In the genomic region with DNA sequence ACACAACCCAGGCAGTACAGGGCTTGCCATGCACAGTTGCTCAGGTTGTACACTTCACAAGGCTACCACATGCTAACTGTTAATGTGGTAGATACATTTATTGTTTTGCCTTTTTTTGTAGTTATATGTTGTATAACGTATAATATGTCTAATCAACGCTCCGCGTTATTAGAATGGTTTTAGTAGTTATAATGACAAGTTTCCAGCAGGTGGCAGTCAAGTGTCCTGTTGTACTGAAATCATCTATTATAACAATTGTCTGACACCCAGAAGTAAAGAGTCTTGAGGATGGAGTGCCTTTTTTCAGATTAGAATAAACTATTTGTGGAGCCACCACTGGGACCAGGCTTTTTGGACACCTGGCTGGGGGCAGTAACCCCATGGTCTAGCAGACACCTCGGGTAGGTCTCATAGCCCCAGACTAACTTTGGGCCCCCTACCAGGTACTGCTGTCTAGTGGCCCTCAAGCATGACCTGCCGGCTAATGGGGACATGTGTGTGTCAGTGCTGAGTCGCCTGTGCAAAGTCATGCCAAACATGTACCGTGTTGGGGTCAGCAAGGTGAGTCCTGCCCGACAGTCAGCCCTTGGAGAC, we compare ENCODE assay signal across 8 cellular contexts. TPM values are rescaled to one million over a fixed set of nuclear protein-coding genes. Genes with fewer than 3 reads are reported as not detected.
DNase-seq lines count a peak whose midpoint lies in the region; ATAC-seq, FAIRE-seq and TF ChIP-seq lines count a peak whose summit lies in the region.

No MANE protein-coding gene starts in this region.

- no peaks in the 10 kb centered on the region for H3K9me3 Mint-ChIP-seq in activated naive CD4-positive, alpha-beta T cell treated with anti-CD3 and anti-CD28 coated beads, Interleukin-2, amount 50 U/mL, for 72 hours

- peak; percentile 22 for DNase-seq in COLO668 (lab: John Stamatoyannopoulos, UW; ENCODE audit: unreplicated experiment)
- DNase-seq in GM20000 (ENCODE audit: low spot score) = peak; percentile 79
- DNase-seq in NCI-H82 (lab: John Stamatoyannopoulos, UW) = peak; percentile 84
- peak in 1 of 2 donors; percentile 59 for DNase-seq in activated naive CD4-positive, alpha-beta T cell treated with anti-CD3 and anti-CD28 coated beads, Interleukin-2, amount 50 U/mL, for 72 hours (ENCODE audit: low spot score in 2 of 2)
- no peak for DNase-seq in left cardiac atrium
- peak; percentile 69 for DNase-seq in small intestine
- no peak for DNase-seq in ureter (ENCODE audit: low spot score)

- peak; percentile 25 for TF ChIP-seq CTCF in GM20000 (IDR thresholded peaks at IDR 0.05; ENCODE audit: extremely low read depth, missing control alignments)

- 22 to 32% (median 24%) methylated on average over 9 of the region's 9 CpGs for WGBS in small intestine, 3 donors

- peak; percentile 36 to 50 for ATAC-seq in activated naive CD4-positive, alpha-beta T cell treated with anti-CD3 and anti-CD28 coated beads, Interleukin-2, amount 50 U/mL, for 72 hours
- ATAC-seq in left cardiac atrium (peak; percentile 19 to 20), GM21515 (IDR thresholded peaks at IDR 0.05; ENCODE audit: unreplicated experiment) (no peak)

- H3K36me3 Mint-ChIP-seq in activated naive CD4-positive, alpha-beta T cell treated with anti-CD3 and anti-CD28 coated beads, Interleukin-2, amount 50 U/mL, for 72 hours = no peaks in the 10 kb centered on the region

- no peaks in the 10 kb centered on the region for H3K27me3 ChIP-seq in small intestine (ENCODE audit: control insufficient read depth in 2 of 2, insufficient read depth in 2 of 2, low read length in 2 of 2)

- no peaks in the 10 kb centered on the region for H3K4me1 ChIP-seq in small intestine (ENCODE audit: control insufficient read depth in 2 of 2, insufficient read depth in 1 of 2, low read depth in 1 of 2, low read length in 1 of 2)

- intact Hi-C loops in left cardiac atrium (cut with DNase I) = loop anchor here in 1 of 2 donors (10.0 kb wide), 1 partner anchor 73 kb away; no protein-coding TSS in a partner anchor

- FAIRE-seq in small intestine (lab: Jason Lieb, UNC) = peak; percentile 74

- H3K4me3 ChIP-seq in small intestine (ENCODE audit: low read depth in 1 of 2, low read length in 2 of 2) = no peak overlapping the region

- no peak overlapping the region for H3K27ac ChIP-seq in small intestine (ENCODE audit: low read depth in 1 of 2, low read length in 1 of 2)

- no peaks in the 10 kb centered on the region for H3K36me3 ChIP-seq in small intestine (ENCODE audit: control insufficient read depth in 2 of 2, insufficient read depth in 2 of 2, low read length in 2 of 2)

- no peak overlapping the region for H3K27ac Mint-ChIP-seq in activated naive CD4-positive, alpha-beta T cell treated with anti-CD3 and anti-CD28 coated beads, Interleukin-2, amount 50 U/mL, for 72 hours

- H3K9me3 ChIP-seq in small intestine (ENCODE audit: control insufficient read depth, low read depth) = no peaks in the 10 kb centered on the region

RNA-seq across cellular contexts. Expression of gene MYO15A, which starts 32.8 kb away (rescaled TPM):
- 1 to 10 TPM; 1.0 to 1.2 TPM for total RNA-seq in activated naive CD4-positive, alpha-beta T cell treated with anti-CD3 and anti-CD28 coated beads, Interleukin-2, amount 50 U/mL, for 72 hours
- total RNA-seq in left cardiac atrium (1 to 10 TPM in 1 of 2 donors, under 1 TPM in 1; 0.71 to 1.1 TPM), ureter (1.8 TPM)
- 1 to 10 TPM in 1 of 3 donors, under 1 TPM in 2; 0.22 to 2.7 (median 0.64) TPM for polyA plus RNA-seq in small intestine

RNA-seq across cellular contexts. Expression of gene ALKBH5, which starts 42.3 kb away (rescaled TPM):
- total RNA-seq in activated naive CD4-positive, alpha-beta T cell treated with anti-CD3 and anti-CD28 coated beads, Interleukin-2, amount 50 U/mL, for 72 hours = 100 to 1,000 TPM in 1 of 2 donors, 10 to 100 TPM in 1; 79.5 to 176 TPM
- total RNA-seq in left cardiac atrium = 100 to 1,000 TPM; 137 to 169 TPM
- polyA plus RNA-seq in small intestine = 10 to 100 TPM; 36.2 to 42.8 (median 38.4) TPM
- total RNA-seq in ureter = 87.9 TPM

RNA-seq across cellular contexts. Expression of gene DRG2, which starts 53.6 kb away (rescaled TPM):
- total RNA-seq in activated naive CD4-positive, alpha-beta T cell treated with anti-CD3 and anti-CD28 coated beads, Interleukin-2, amount 50 U/mL, for 72 hours = 10 to 100 TPM; 41.3 to 49.2 TPM
- total RNA-seq in left cardiac atrium = 10 to 100 TPM; 17.8 to 22.2 TPM
- polyA plus RNA-seq in small intestine = 10 to 100 TPM; 35.0 to 48.6 (median 47.6) TPM
- total RNA-seq in ureter = 56.3 TPM

Comparison
In these comparisons a context has a peak if more than half of its experiments do, and no peak if none do; other contexts are left out.
1. DNase-seq: peak in COLO668 (single experiment), GM20000 (single experiment), NCI-H82 (single experiment) and small intestine (single experiment); none in left cardiac atrium (single experiment) and ureter (single experiment).